ENCODE assay signal across 14 cellular contexts in genomic region chr2:190746971-190747761, GRCh38.
DNase-seq lines count a peak whose midpoint lies in the region; ATAC-seq and TF ChIP-seq lines count a peak whose summit lies in the region.
"Had no signal": no experiment of that assay in that cellular context is flagged by ENCODE, and none has a peak within 500 bp of the region (broad histone marks: within the 10 kb centered on the region; RNA-seq: fewer than 3 reads in every experiment).

No MANE protein-coding gene starts in this region.

- in situ Hi-C loops in mammary epithelial cell (cut with MboI; ENCODE audit: low sequenced_read_pairs in 2 of 2), result no loop called here
- in situ Hi-C loops in SK-MEL-5 (cut with HindIII; ENCODE audit: low pct_unique_long_range_greater_than_20kb, low sequenced_read_pairs), result no loop called here

- no peaks in the 10 kb centered on the region for H3K27me3 ChIP-seq in mammary epithelial cell (ENCODE audit: insufficient read depth, low read length)
- H3K27me3 ChIP-seq in breast epithelium, result no peaks in the 10 kb centered on the region

- DNase-seq in mammary epithelial cell (no peak), breast epithelium (ENCODE audit: low spot score in 2 of 2) (no peak), SK-MEL-5 (ENCODE audit: low read depth, low spot score) (peak; percentile 67), fibroblast of the aortic adventitia (ENCODE audit: low read depth) (peak; percentile 81), NCI-H1417 treated with DMSO at 0.1 percent for 48 hours (lab: John Stamatoyannopoulos, UW) (no peak)
- DNase-seq in stimulated activated effector memory CD8-positive, alpha-beta T cell treated with anti-CD3 and anti-CD28 coated beads, Interleukin-12 subunit alpha, Interleukin-12 subunit beta, amount 100 ng/mL, for 72 hours (ENCODE audit: low spot score in 2 of 2), result no peak
- DNase-seq: CD4-positive, alpha-beta memory T cell; NCI-H1105; NCI-H526 treated with DMSO at 0.1 percent for 48 hours; occipital lobe; stimulated activated CD4-positive, alpha-beta T cell treated with anti-CD3 and anti-CD28 coated beads, Interleukin-12 subunit alpha, Interleukin-12 subunit beta, amount 100 ng/mL, for 4 hours had no signal

- H3K4me3 ChIP-seq in mammary epithelial cell (replicated peaks in 1 of 3; ENCODE audit: insufficient read depth in 1 of 3, low read depth in 2 of 3, low read length in 3 of 3) (no peak overlapping the region), breast epithelium (no peak overlapping the region), fibroblast of the aortic adventitia (ENCODE audit: low read depth, low read length) (no peak overlapping the region)

- H3K27ac Mint-ChIP-seq in stimulated activated effector memory CD8-positive, alpha-beta T cell treated with anti-CD3 and anti-CD28 coated beads, Interleukin-12 subunit alpha, Interleukin-12 subunit beta, amount 100 ng/mL, for 72 hours, result no peak overlapping the region

- no peaks in the 10 kb centered on the region for H3K9me3 ChIP-seq in mammary epithelial cell (replicated peaks; ENCODE audit: insufficient read depth, low read length)
- no peaks in the 10 kb centered on the region for H3K9me3 ChIP-seq in breast epithelium

- H3K4me1 ChIP-seq in mammary epithelial cell (ENCODE audit: insufficient read depth, low read length) (no peaks in the 10 kb centered on the region), breast epithelium (no peaks in the 10 kb centered on the region)

- CTCF ChIA-PET in mammary epithelial cell (lab: Charles Lee; ENCODE audit: low non-redundant PET), result no interaction called here

- BruUV-seq in mammary epithelial cell (replicated peaks; lab: Mats Ljungman, UMichigan), result no TSS peak

- no peak overlapping the region for H3K9ac ChIP-seq in mammary epithelial cell (ENCODE audit: insufficient read depth, low read length)

- H3K79me2 ChIP-seq in mammary epithelial cell (ENCODE audit: insufficient read depth, low read length), result no peaks in the 10 kb centered on the region

- TF ChIP-seq POLR2A in breast epithelium (IDR thresholded peaks at IDR 0.05), result no peak

- H4K20me1 ChIP-seq in mammary epithelial cell (ENCODE audit: insufficient read depth, low read length), result no peaks in the 10 kb centered on the region

- ATAC-seq in stimulated activated effector memory CD8-positive, alpha-beta T cell treated with anti-CD3 and anti-CD28 coated beads, Interleukin-12 subunit alpha, Interleukin-12 subunit beta, amount 100 ng/mL, for 72 hours, result peak; percentile 55
- ATAC-seq in GM19035 (IDR thresholded peaks at IDR 0.05; ENCODE audit: unreplicated experiment), result no peak
- ATAC-seq in GM21619 (IDR thresholded peaks at IDR 0.05; ENCODE audit: unreplicated experiment), result no peak

- TF ChIP-seq CTCF in mammary epithelial cell (conservative IDR thresholded peaks at IDR 0.05 in 1 of 2, IDR thresholded peaks at IDR 0.05 in 1 of 2; ENCODE audit: extremely low read depth in 1 of 2, insufficient read depth in 1 of 2, low read depth in 1 of 2, low read length in 2 of 2) (no peak), breast epithelium (IDR thresholded peaks at IDR 0.05) (no peak), fibroblast of the aortic adventitia (IDR thresholded peaks at IDR 0.05; ENCODE audit: insufficient read depth, low read length) (no peak)

- dilution Hi-C loops in mammary epithelial cell (cut with HindIII; ENCODE audit: low sequenced_read_pairs), result no loop called here

- no peak overlapping the region for H3K4me2 ChIP-seq in mammary epithelial cell (ENCODE audit: insufficient read depth, low read depth, low read length)

- H3K4me1 Mint-ChIP-seq in stimulated activated effector memory CD8-positive, alpha-beta T cell treated with anti-CD3 and anti-CD28 coated beads, Interleukin-12 subunit alpha, Interleukin-12 subunit beta, amount 100 ng/mL, for 72 hours, result peaks cover 6% of the 10 kb centered on the region
- H3K4me1 Mint-ChIP-seq: CD4-positive, alpha-beta memory T cell had no signal

- H2AFZ ChIP-seq in mammary epithelial cell (ENCODE audit: low read depth, low read length), result peak overlapping the region; percentile 22

- H3K9me3 Mint-ChIP-seq in stimulated activated effector memory CD8-positive, alpha-beta T cell treated with anti-CD3 and anti-CD28 coated beads, Interleukin-12 subunit alpha, Interleukin-12 subunit beta, amount 100 ng/mL, for 72 hours, result no peaks in the 10 kb centered on the region
- H3K9me3 Mint-ChIP-seq: CD4-positive, alpha-beta memory T cell had no signal

- no peaks in the 10 kb centered on the region for H3K36me3 Mint-ChIP-seq in stimulated activated effector memory CD8-positive, alpha-beta T cell treated with anti-CD3 and anti-CD28 coated beads, Interleukin-12 subunit alpha, Interleukin-12 subunit beta, amount 100 ng/mL, for 72 hours
- H3K36me3 Mint-ChIP-seq: CD4-positive, alpha-beta memory T cell had no signal

- no peaks in the 10 kb centered on the region for H3K36me3 ChIP-seq in mammary epithelial cell (ENCODE audit: insufficient read depth, low read length)
- no peaks in the 10 kb centered on the region for H3K36me3 ChIP-seq in breast epithelium

- H3K27ac ChIP-seq in mammary epithelial cell (ENCODE audit: insufficient read depth, low read depth, low read length) (no peak overlapping the region), breast epithelium (no peak overlapping the region)
- H3K27ac ChIP-seq: RWPE1 had no signal

- intact Hi-C loops in mammary epithelial cell (cut with micrococcal nuclease), result no loop called here
- intact Hi-C loops in breast epithelium (cut with DNase I; ENCODE audit: low total_unique reads), result no loop called here

- 64% methylated on average over 3 of the region's 3 CpGs for WGBS in mammary epithelial cell (ENCODE audit: low coverage, missing lambda C conversion rate)

- no peak overlapping the region for H3K4me3 Mint-ChIP-seq in stimulated activated effector memory CD8-positive, alpha-beta T cell treated with anti-CD3 and anti-CD28 coated beads, Interleukin-12 subunit alpha, Interleukin-12 subunit beta, amount 100 ng/mL, for 72 hours
- H3K4me3 Mint-ChIP-seq: CD4-positive, alpha-beta memory T cell had no signal

Comparison
In these comparisons a context has a peak if more than half of its experiments do, and no peak if none do; other contexts are left out.
1. DNase-seq: peak in SK-MEL-5 (single experiment) and fibroblast of the aortic adventitia (single experiment); none in mammary epithelial cell (single experiment), breast epithelium (0 of 2), stimulated activated effector memory CD8-positive, alpha-beta T cell treated with anti-CD3 and anti-CD28 coated beads, Interleukin-12 subunit alpha, Interleukin-12 subunit beta, amount 100 ng/mL, for 72 hours (0 of 2) and NCI-H1417 treated with DMSO at 0.1 percent for 48 hours (single experiment).